Comparison of ENCODE assay signal across 31 cellular contexts in genomic region chr4:126207892-126208291, GRCh38.
"Had no signal": no experiment of that assay in that cellular context is flagged by ENCODE, and none has a peak within 500 bp of the region (broad histone marks: within the 10 kb centered on the region; RNA-seq: fewer than 3 reads in every experiment).

No MANE protein-coding gene starts in this region.

- H3K27ac ChIP-seq: Peyer's patch, SJSA1 had no signal

- H3K4me1 ChIP-seq: Peyer's patch had no signal

- H3K36me3 ChIP-seq: MG63, Peyer's patch, SJSA1 had no signal

- H3K27me3 ChIP-seq: MG63, Peyer's patch, SJSA1 had no signal

- ATAC-seq: T-cell had no signal

- H3K9me3 ChIP-seq: MG63, SJSA1, SK-N-SH had no signal

- H3K9ac ChIP-seq: SK-N-SH had no signal

- DNase-seq: Kasumi-1, MG63, NCI-H1048, NCI-H1092 treated with DMSO at 0.1 percent for 48 hours, NCI-H1105 treated with DMSO at 0.1 percent for 48 hours, NCI-H1417, NCI-H1436, NCI-H146, NCI-H1694, NCI-H187, NCI-H1930, NCI-H2029 treated with DMSO at 0.1 percent for 48 hours, NCI-H2081 treated with DMSO at 0.1 percent for 48 hours, NCI-H2107, NCI-H2171, NCI-H226, NCI-H446 treated with DMSO at 0.1 percent for 48 hours, NCI-H510A, NCI-H524, NCI-H526, NCI-H69, NCI-H748 treated with DMSO at 0.1 percent for 48 hours, NCI-H82, Peyer's patch, Right ventricle myocardium superior, RPMI8226, SHP77 treated with DMSO at 0.1 percent for 48 hours, SK-N-SH, SW 1271, T-cell had no signal

- H3K4me3 ChIP-seq: MG63, Peyer's patch, SJSA1 had no signal

- H3K4me2 ChIP-seq: SK-N-SH had no signal
